In genomic region chr7:153564391-153564790, GRCh38 we compare ENCODE assay signal across 28 cellular contexts.
"Had no signal": no experiment of that assay in that cellular context is flagged by ENCODE, and none has a peak within 500 bp of the region (broad histone marks: within the 10 kb centered on the region; RNA-seq: fewer than 3 reads in every experiment).

No MANE protein-coding gene starts in this region.

- H3K27me3 ChIP-seq: ascending aorta, cardiac muscle cell, colonic mucosa had no signal

- H3K9me3 ChIP-seq: ascending aorta, colonic mucosa had no signal

- ATAC-seq: activated CD8-positive, alpha-beta T cell treated with anti-CD3 and anti-CD28 coated beads for 36 hours; activated naive CD8-positive, alpha-beta T cell treated with anti-CD3 and anti-CD28 coated beads, Interleukin-2, amount 50 U/mL, for 24 hours; activated T-cell treated with anti-CD3 and anti-CD28 coated beads, Interleukin-2, amount 50 U/mL, for 4 hours; activated T-cell treated with anti-CD3 and anti-CD28 coated beads, Interleukin-2, amount 50 U/mL, for 72 hours; activated T-helper 17 cell treated with anti-CD3 and anti-CD28 coated beads, Interleukin-2, amount 50 U/mL, for 72 hours; T-helper 17 cell had no signal

- H3K4me3 ChIP-seq: ascending aorta, cardiac muscle cell, colonic mucosa had no signal

- H3K4me1 ChIP-seq: ascending aorta, colonic mucosa had no signal

- DNase-seq: activated B cell treated with CpG ODN at 0.5 μM for 24 hours; activated CD4-positive, alpha-beta memory T cell treated with anti-CD3 and anti-CD28 coated beads for 36 hours; activated CD4-positive, alpha-beta T cell treated with anti-CD3 and anti-CD28 coated beads for 4 hours; activated CD4-positive, alpha-beta T cell treated with anti-CD3 and anti-CD28 coated beads, Interleukin-2, amount 10 ng/mL, durations not matched to agents 24 days and 14 days; activated CD4-positive, alpha-beta T cell treated with anti-CD3 and anti-CD28 coated beads, Interleukin-2, amount 50 U/mL, for 1 hour; activated CD4-positive, alpha-beta T cell treated with anti-CD3 and anti-CD28 coated beads, Interleukin-2, amount 50 U/mL, for 4 hours; activated CD4-positive, CD25-positive, alpha-beta regulatory T cell treated with anti-CD3 and anti-CD28 coated beads, Interleukin-2, amount 50 U/mL, for 72 hours; activated CD8-positive, alpha-beta memory T cell treated with anti-CD3 and anti-CD28 coated beads, Interleukin-2, amount 50 U/mL, for 4 hours; activated CD8-positive, alpha-beta T cell treated with anti-CD3 and anti-CD28 coated beads for 36 hours; activated effector memory CD4-positive, alpha-beta T cell treated with anti-CD3 and anti-CD28 coated beads, Interleukin-2, amount 50 U/mL, for 16 hours; activated gamma-delta T cell treated with Interleukin-2 at 50 U/mL for 16 hours; activated naive CD4-positive, alpha-beta T cell; activated naive CD4-positive, alpha-beta T cell treated with anti-CD3 and anti-CD28 coated beads for 36 hours; activated naive CD4-positive, alpha-beta T cell treated with anti-CD3 and anti-CD28 coated beads, Interleukin-2, amount 50 U/mL, for 16 hours; activated naive CD8-positive, alpha-beta T cell treated with anti-CD3 and anti-CD28 coated beads, Interleukin-2, amount 10 ng/mL, durations not matched to agents 7 days and 5 days; activated naive CD8-positive, alpha-beta T cell treated with anti-CD3 and anti-CD28 coated beads, Interleukin-2, amount 50 U/mL, for 24 hours; activated T-cell treated with anti-CD3 and anti-CD28 coated beads for 4 hours; activated T-cell treated with anti-CD3 and anti-CD28 coated beads, Interleukin-2, amount 50 U/mL, for 1 hour; activated T-cell treated with anti-CD3 and anti-CD28 coated beads, Interleukin-2, amount 50 U/mL, for 4 hours; activated T-cell treated with anti-CD3 and anti-CD28 coated beads, Interleukin-2, amount 50 U/mL, for 72 hours; amygdala; anterior cingulate cortex; colonic mucosa; T-helper 17 cell had no signal

- H3K27ac ChIP-seq: ascending aorta, cardiac muscle cell, colonic mucosa, VCaP had no signal

- H3K36me3 ChIP-seq: ascending aorta, cardiac muscle cell, colonic mucosa had no signal
